ENCODE assay signal across 16 cellular contexts in the genomic region with DNA sequence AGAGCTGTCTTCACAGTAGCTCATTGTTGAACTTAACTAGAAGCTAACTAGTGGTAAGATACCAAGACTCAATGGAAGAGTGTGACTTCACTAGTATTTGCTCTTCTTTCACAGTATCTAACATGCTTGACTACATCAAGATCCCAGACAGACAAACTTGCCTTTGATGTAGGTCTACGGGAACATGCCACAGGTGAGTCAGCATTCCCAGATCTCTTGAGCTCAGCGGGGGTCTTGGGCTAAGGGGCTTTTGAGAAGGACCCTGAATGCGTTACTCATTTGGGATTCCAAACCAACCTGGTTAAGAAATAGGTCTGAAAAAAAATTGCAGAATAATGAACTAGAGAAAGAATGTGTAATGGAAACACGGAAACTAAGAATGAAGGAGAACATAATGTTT.
DNase-seq lines count a peak whose midpoint lies in the region; ATAC-seq, FAIRE-seq and TF ChIP-seq lines count a peak whose summit lies in the region.
"Had no signal": no experiment of that assay in that cellular context is flagged by ENCODE, and none has a peak within 500 bp of the region (broad histone marks: within the 10 kb centered on the region; RNA-seq: fewer than 3 reads in every experiment).

No MANE protein-coding gene starts in this region.

- no peak overlapping the region for H4K8ac ChIP-seq in H1 (ENCODE audit: extremely low read depth, insufficient read depth, low read length)

- 94% methylated on average over 4 of the region's 4 CpGs; no CpG with 5 or more reads in 1 of the 2 experiments for WGBS in H1 (ENCODE audit: extremely low coverage in 1 of 2, insufficient coverage in 1 of 2, insufficient read length in 1 of 2, insufficient replicate concordance in 2 of 2, low coverage in 1 of 2, low lambda C conversion rate in 2 of 2, missing lambda C conversion rate in 1 of 2), 2 experiments

- POLR2A ChIA-PET in H1 (lab: Charles Lee; ENCODE audit: partially characterized antibody), result no interaction called here

- no peak for TF ChIP-seq POLR2A in H1 (IDR thresholded peaks at IDR 0.05; ENCODE audit: control extremely low read depth in 1 of 2, low read depth in 2 of 2, low read length in 2 of 2)

- no peaks in the 10 kb centered on the region for H4K20me1 ChIP-seq in H1 (replicated peaks in 1 of 2; ENCODE audit: control insufficient read depth in 1 of 2, insufficient read depth in 2 of 2, low read length in 2 of 2)
- no peaks in the 10 kb centered on the region for H4K20me1 ChIP-seq in MM.1S (ENCODE audit: insufficient read depth, low read length)
- H4K20me1 ChIP-seq: BLaER1 had no signal

- TF ChIP-seq RAD21 in H1 (IDR thresholded peaks at IDR 0.05 in 1 of 2, conservative IDR thresholded peaks at IDR 0.05 in 1 of 2; ENCODE audit: low read depth in 2 of 2, low read length in 2 of 2), result no peak

- no peak overlapping the region for H3K18ac ChIP-seq in H1 (ENCODE audit: extremely low read depth, low read length)

- H3K36me3 ChIP-seq in H1 (ENCODE audit: control insufficient read depth in 2 of 4, insufficient read depth in 4 of 4, low read length in 3 of 4) (no peaks in the 10 kb centered on the region), MM.1S (replicated peaks; ENCODE audit: insufficient read depth, low read length) (no peaks in the 10 kb centered on the region)
- H3K36me3 ChIP-seq: BLaER1 had no signal

- H2AFZ ChIP-seq in H1 (ENCODE audit: low read length), result no peak overlapping the region
- H2AFZ ChIP-seq in MM.1S (ENCODE audit: low read length), result no peak overlapping the region

- no peak overlapping the region for H3K23ac ChIP-seq in H1 (ENCODE audit: insufficient read length)

- no peak overlapping the region for H3K56ac ChIP-seq in H1 (replicated peaks; ENCODE audit: insufficient read length, low read depth, low read length)

- H2AK5ac ChIP-seq in H1 (ENCODE audit: low read depth, low read length), result no peak overlapping the region

- no peak overlapping the region for H3K9ac ChIP-seq in H1 (replicated peaks in 1 of 4; ENCODE audit: extremely low read depth in 1 of 4, low read depth in 3 of 4, low read length in 3 of 4)
- no peak overlapping the region for H3K9ac ChIP-seq in MM.1S (ENCODE audit: low read length)
- H3K9ac ChIP-seq: BLaER1 had no signal

- H4K5ac ChIP-seq in H1 (ENCODE audit: insufficient read length, low read depth, low read length), result no peak overlapping the region

- no peak for ATAC-seq in HG03442 (IDR thresholded peaks at IDR 0.05; ENCODE audit: unreplicated experiment)
- ATAC-seq: GM12878 had no signal

- H4K91ac ChIP-seq in H1 (replicated peaks; ENCODE audit: insufficient read length, low read length), result no peak overlapping the region

- H3K4me3 ChIP-seq in H1 (ENCODE audit: extremely low read depth in 1 of 4, insufficient read depth in 2 of 4, low read depth in 3 of 4, low read length in 4 of 4), result no peak overlapping the region
- H3K4me3 ChIP-seq in MM.1S (ENCODE audit: low read length), result no peak overlapping the region
- H3K4me3 ChIP-seq: BLaER1, GM12878 had no signal

- no peaks in the 10 kb centered on the region for H3K9me2 ChIP-seq in MM.1S (replicated peaks; ENCODE audit: insufficient read depth, low read length)

- DNase-seq in ELF-1 (ENCODE audit: low read depth, low spot score) (peak; percentile 6), H1 (ENCODE audit: low read depth in 1 of 2, low spot score in 2 of 2) (no peak), iPS-NIHi7 (ENCODE audit: extremely low spot score) (peak; percentile 43), amygdala (lab: John Stamatoyannopoulos, UW) (no peak), NCI-H1436 treated with DMSO at 0.1 percent for 48 hours (lab: John Stamatoyannopoulos, UW) (no peak), MM.1S (no peak)
- DNase-seq: 8988T; CD4-positive, alpha-beta memory T cell; DMS153; DMS79; HCEC 1CT; IMR-90 had no signal

- H3K79me2 ChIP-seq in H1 (ENCODE audit: control insufficient read depth in 1 of 2, insufficient read depth in 2 of 2, low read length in 2 of 2) (no peaks in the 10 kb centered on the region), MM.1S (ENCODE audit: low read length) (no peaks in the 10 kb centered on the region)

- TF ChIP-seq EP300 in H1 (IDR thresholded peaks at IDR 0.05; ENCODE audit: borderline replicate concordance in 1 of 2, low read depth in 2 of 2, low read length in 2 of 2), result no peak

- no peaks in the 10 kb centered on the region for H3F3A ChIP-seq in MM.1S (ENCODE audit: insufficient read depth, low read length)

- no peak overlapping the region for H2BK120ac ChIP-seq in H1 (replicated peaks; ENCODE audit: low read depth, low read length)

- H3K27me3 ChIP-seq in H1 (replicated peaks in 1 of 4; ENCODE audit: control insufficient read depth in 3 of 4, extremely low read depth in 1 of 4, insufficient read depth in 3 of 4, low read length in 3 of 4) (no peaks in the 10 kb centered on the region), MM.1S (replicated peaks; ENCODE audit: insufficient read depth, low read length) (no peaks in the 10 kb centered on the region)
- H3K27me3 ChIP-seq: BLaER1 had no signal

- H3K4me2 ChIP-seq in H1 (ENCODE audit: insufficient read depth in 1 of 2, low read depth in 2 of 2, low read length in 2 of 2) (no peak overlapping the region), MM.1S (ENCODE audit: low read depth, low read length) (no peak overlapping the region)
- H3K4me2 ChIP-seq: BLaER1 had no signal

- no peak overlapping the region for H2BK20ac ChIP-seq in H1 (ENCODE audit: low read length)

- CTCF ChIA-PET in H1 (lab: Charles Lee; ENCODE audit: partially characterized antibody), result no interaction called here

- no peak overlapping the region for H2BK12ac ChIP-seq in H1 (ENCODE audit: low read depth, low read length)

- H3K4me1 ChIP-seq in H1 (replicated peaks in 1 of 4; ENCODE audit: control insufficient read depth in 3 of 4, insufficient read depth in 4 of 4, low read length in 3 of 4) (no peaks in the 10 kb centered on the region), MM.1S (ENCODE audit: low read length) (no peaks in the 10 kb centered on the region)
- H3K4me1 ChIP-seq: BLaER1 had no signal

- H3K23me2 ChIP-seq in H1 (ENCODE audit: low read depth, low read length), result no peaks in the 10 kb centered on the region

- no peaks in the 10 kb centered on the region for H3K79me1 ChIP-seq in H1 (ENCODE audit: low read depth, low read length)

- H3K9me3 ChIP-seq in H1 (ENCODE audit: insufficient read depth in 2 of 2, low read depth in 1 of 2, low read length in 1 of 2), result no peaks in the 10 kb centered on the region
- H3K9me3 ChIP-seq in MM.1S (replicated peaks; ENCODE audit: insufficient read depth, low read length), result no peaks in the 10 kb centered on the region
- H3K9me3 ChIP-seq: BLaER1 had no signal

- H2BK15ac ChIP-seq in H1 (ENCODE audit: low read length), result no peak overlapping the region

- no peak overlapping the region for H3K14ac ChIP-seq in H1 (ENCODE audit: insufficient read length)

- H3K27ac ChIP-seq in H1 (ENCODE audit: low read depth, low read length) (no peak overlapping the region), MM.1S (ENCODE audit: low read length) (no peak overlapping the region)
- H3K27ac ChIP-seq: BLaER1 had no signal

- H3K4ac ChIP-seq in H1 (replicated peaks; ENCODE audit: insufficient read length, low read depth, low read length), result no peak overlapping the region

- no peak overlapping the region for H2BK5ac ChIP-seq in H1 (ENCODE audit: low read depth, low read length)

- FAIRE-seq in H1 (lab: Jason Lieb, UNC), result no peak
- FAIRE-seq: GM12878, HTR-8/SVneo had no signal

- no peak for TF ChIP-seq CTCF in H1 (IDR thresholded peaks at IDR 0.05; ENCODE audit: control extremely low read depth in 1 of 3, insufficient read depth in 1 of 3, low read depth in 1 of 3, low read length in 3 of 3)
- no peak for TF ChIP-seq CTCF in MM.1S (IDR thresholded peaks at IDR 0.05; ENCODE audit: low read length)

TF ChIP-seq in H1, 55 proteins besides CTCF, POLR2A, EP300 and RAD21:
- TF ChIP-seq CTBP2 (IDR thresholded peaks at IDR 0.05; ENCODE audit: borderline replicate concordance, insufficient read depth, insufficient read length, low read length) (no peak), GTF2F1 (IDR thresholded peaks at IDR 0.05; ENCODE audit: borderline replicate concordance, low read depth, low read length) (no peak), ZNF274 (IDR thresholded peaks at IDR 0.05; ENCODE audit: borderline replicate concordance, extremely low read depth, low read length) (no peak), CEBPB (IDR thresholded peaks at IDR 0.05; ENCODE audit: low read depth, low read length) (no peak), BACH1 (IDR thresholded peaks at IDR 0.05; ENCODE audit: low read length) (peak; percentile 66), CHD1 (IDR thresholded peaks at IDR 0.05; ENCODE audit: low read depth, low read length) (no peak), YY1 (IDR thresholded peaks at IDR 0.05; ENCODE audit: low read depth, low read length) (no peak), RFX5 (IDR thresholded peaks at IDR 0.05; ENCODE audit: borderline replicate concordance, low read depth, low read length) (no peak), SP4 (IDR thresholded peaks at IDR 0.05; ENCODE audit: low read length) (no peak), POLR2AphosphoS5 (IDR thresholded peaks at IDR 0.05; ENCODE audit: low read depth, low read length) (no peak), MAFK (IDR thresholded peaks at IDR 0.05; ENCODE audit: low read depth, low read length) (0 out of 2 replicates have a peak, but pooled peaks have one; percentile 54)
- TF ChIP-seq, protein P1, sequence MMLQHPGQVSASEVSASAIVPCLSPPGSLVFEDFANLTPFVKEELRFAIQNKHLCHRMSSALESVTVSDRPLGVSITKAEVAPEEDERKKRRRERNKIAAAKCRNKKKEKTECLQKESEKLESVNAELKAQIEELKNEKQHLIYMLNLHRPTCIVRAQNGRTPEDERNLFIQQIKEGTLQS (IDR thresholded peaks at IDR 0.05; ENCODE audit: insufficient read depth, low read depth, low read length), result no peak

Comparison
In these comparisons a context has a peak if more than half of its experiments do, and no peak if none do; other contexts are left out.
1. DNase-seq: peak in ELF-1 (single experiment) and iPS-NIHi7 (single experiment); none in H1 (0 of 2), amygdala (0 of 56), NCI-H1436 treated with DMSO at 0.1 percent for 48 hours (single experiment) and MM.1S (single experiment).